Comparison of ENCODE assay signal across 7 cellular contexts in genomic region chr6:128518531-128519131, GRCh38. TPM values are rescaled to one million over a fixed set of nuclear protein-coding genes. Genes with fewer than 3 reads are reported as not detected.
DNase-seq lines count a peak whose midpoint lies in the region; ATAC-seq and TF ChIP-seq lines count a peak whose summit lies in the region.

No MANE protein-coding gene starts in this region.

- no peak for DNase-seq in HFF-Myc (ENCODE audit: extremely low read depth, low read depth)
- no peak for DNase-seq in left ventricle myocardium inferior
- DNase-seq in NCI-H2196 treated with DMSO at 0.1 percent for 48 hours (lab: John Stamatoyannopoulos, UW; ENCODE audit: unreplicated experiment) = no peak
- no peak for DNase-seq in DMS53 treated with DMSO at 0.1 percent for 48 hours (lab: John Stamatoyannopoulos, UW; ENCODE audit: unreplicated experiment)

- intact Hi-C loops in left ventricle myocardium inferior (cut with micrococcal nuclease) = no loop called here

- TF ChIP-seq CTCF in HFF-Myc (IDR thresholded peaks at IDR 0.05; ENCODE audit: low read depth, low read length, missing control alignments) (no peak), WI38 (IDR thresholded peaks at IDR 0.05; ENCODE audit: low read depth, low read length) (no peak), left ventricle myocardium inferior (IDR thresholded peaks at IDR 0.05; ENCODE audit: borderline replicate concordance) (no peak)

- H3K27ac ChIP-seq in left ventricle myocardium inferior (replicated peaks) = peak overlapping the region; percentile 97
- H3K27ac ChIP-seq in skeletal muscle tissue (ENCODE audit: low read depth, low read length) = peak overlapping the region; percentile 90

- H3K27me3 ChIP-seq in left ventricle myocardium inferior (ENCODE audit: low read depth) (no peaks in the 10 kb centered on the region), skeletal muscle tissue (ENCODE audit: control insufficient read depth in 3 of 3, insufficient read depth in 3 of 3, low read length in 3 of 3) (no peaks in the 10 kb centered on the region)

- ATAC-seq in GM18907 (IDR thresholded peaks at IDR 0.05; ENCODE audit: unreplicated experiment) = no peak

- H3K9me3 ChIP-seq in left ventricle myocardium inferior (replicated peaks) (no peaks in the 10 kb centered on the region), skeletal muscle tissue (ENCODE audit: control insufficient read depth in 3 of 3, low read length in 3 of 3) (no peaks in the 10 kb centered on the region)

- peaks cover 82% of the 10 kb centered on the region for H3K4me1 ChIP-seq in left ventricle myocardium inferior
- H3K4me1 ChIP-seq in skeletal muscle tissue (ENCODE audit: control insufficient read depth in 3 of 3, insufficient read depth in 3 of 3, low read length in 3 of 3) = peaks cover 7 to 22% (median 14%) of the 10 kb centered on the region in 3 donors

- H3K9ac ChIP-seq in skeletal muscle tissue (ENCODE audit: low read depth in 1 of 3, low read length in 3 of 3) = peak overlapping the region; percentile 92 to 93 (median 92)

- H3K36me3 ChIP-seq in left ventricle myocardium inferior = no peaks in the 10 kb centered on the region
- H3K36me3 ChIP-seq in skeletal muscle tissue (ENCODE audit: control insufficient read depth in 3 of 3, insufficient read depth in 3 of 3, low read length in 3 of 3) = no peaks in the 10 kb centered on the region

- H3K4me3 ChIP-seq in HFF-Myc (replicated peaks; ENCODE audit: low read depth, low read length) (peak overlapping the region; percentile 88), WI38 (ENCODE audit: low read depth, low read length) (peak overlapping the region; percentile 95), left ventricle myocardium inferior (peak overlapping the region; percentile 95), skeletal muscle tissue (ENCODE audit: low read length in 3 of 3) (peak overlapping the region; percentile 77 to 92 (median 92))

RNA-seq across cellular contexts. Expression of gene PTPRK, which starts 1.8 kb away (rescaled TPM):
- total RNA-seq in left ventricle myocardium inferior (18.4 TPM), skeletal muscle tissue (37.1 TPM)
